In genomic region chr20:57582432-57583288, GRCh38 we compare ENCODE assay signal across 10 cellular contexts. TPM values are rescaled to one million over a fixed set of nuclear protein-coding genes. Genes with fewer than 3 reads are reported as not detected.
DNase-seq lines count a peak whose midpoint lies in the region; ATAC-seq, FAIRE-seq and TF ChIP-seq lines count a peak whose summit lies in the region.
"Had no signal": no experiment of that assay in that cellular context is flagged by ENCODE, and none has a peak within 500 bp of the region (broad histone marks: within the 10 kb centered on the region; RNA-seq: fewer than 3 reads in every experiment).

No MANE protein-coding gene starts in this region.

- no peak overlapping the region for H3K4me3 ChIP-seq in cardiac muscle cell
- H3K4me3 ChIP-seq in bronchial epithelial cell (ENCODE audit: low read depth, low read length) = no peak overlapping the region
- H3K4me3 ChIP-seq: skin epidermis had no signal

- no peak for FAIRE-seq in bronchial epithelial cell (lab: Jason Lieb, UNC)

- H3K9me3 ChIP-seq in cardiac muscle cell (ENCODE audit: low read depth) = no peaks in the 10 kb centered on the region

- intact Hi-C loops in cardiac septum (cut with DNase I) = no loop called here

- in situ Hi-C loops in G401 (cut with HindIII; ENCODE audit: low sequenced_read_pairs) = no loop called here

- H3K36me3 ChIP-seq in cardiac muscle cell (no peaks in the 10 kb centered on the region), bronchial epithelial cell (ENCODE audit: control insufficient read depth, insufficient read depth, low read length) (no peaks in the 10 kb centered on the region)

- H3K27ac ChIP-seq in cardiac muscle cell = no peak overlapping the region

- DNase-seq in cardiac muscle cell (ENCODE audit: low read depth in 1 of 2, low spot score in 1 of 2) = peak; percentile 44 to 54
- no peak for DNase-seq in cardiac septum (ENCODE audit: low spot score)
- peak; percentile 17 for DNase-seq in bronchial epithelial cell (ENCODE audit: low read depth)
- DNase-seq in lung microvascular endothelial cell (ENCODE audit: low read depth in 2 of 2) = peak; percentile 54 to 67
- no peak for DNase-seq in G401 (ENCODE audit: low spot score)
- DNase-seq in epidermal melanocyte (ENCODE audit: insufficient read length, low spot score) = no peak
- DNase-seq: T-helper 1 cell had no signal

- TF ChIP-seq CTCF in cardiac muscle cell (IDR thresholded peaks at IDR 0.05; ENCODE audit: low read depth, low read length) = no peak
- TF ChIP-seq CTCF in bronchial epithelial cell (IDR thresholded peaks at IDR 0.05; ENCODE audit: insufficient read depth, low read length, severe bottlenecking) = peak; percentile 32

- no peaks in the 10 kb centered on the region for H3K4me1 ChIP-seq in cardiac muscle cell (ENCODE audit: low read depth)

- H3K27me3 ChIP-seq in cardiac muscle cell = no peaks in the 10 kb centered on the region
- peaks cover 7% of the 10 kb centered on the region for H3K27me3 ChIP-seq in bronchial epithelial cell (ENCODE audit: control insufficient read depth, insufficient read depth, low read length)

- ATAC-seq in HG02840 (IDR thresholded peaks at IDR 0.05; ENCODE audit: low FRiP score, unreplicated experiment) (no peak), GM18511 (IDR thresholded peaks at IDR 0.05; ENCODE audit: unreplicated experiment) (no peak)

RNA-seq across cellular contexts. Expression of gene PCK1, which starts 21.8 kb away (rescaled TPM):
- total RNA-seq in cardiac muscle cell (0.04 and 1.6 TPM in 2 replicates), cardiac septum (0.48 TPM), bronchial epithelial cell (not detected in 2 replicates), lung microvascular endothelial cell (not detected in 2 replicates)
- 0.64 TPM in 1 of 2 replicates, not detected in the other for polyA plus RNA-seq in cardiac muscle cell
- total RNA-seq in G401 (2014; rRNA removed; shearing (Covaris generic)) = 0.49 TPM in 1 of 2 replicates, not detected in the other

RNA-seq across cellular contexts. Expression of gene ZBP1, which starts 37.6 kb away (rescaled TPM):
- total RNA-seq in cardiac muscle cell = not detected in 2 replicates
- not detected in 2 replicates for polyA plus RNA-seq in cardiac muscle cell
- total RNA-seq in cardiac septum = 0.43 TPM
- not detected in 2 replicates for total RNA-seq in bronchial epithelial cell
- total RNA-seq in lung microvascular endothelial cell = not detected in 2 replicates
- total RNA-seq in G401 (2014; rRNA removed; shearing (Covaris generic)) = not detected in 2 replicates

RNA-seq across cellular contexts. Expression of gene CTCFL, which starts 57.7 kb away (rescaled TPM):
- total RNA-seq in cardiac muscle cell (0.09 TPM in 1 of 2 replicates, not detected in the other), cardiac septum (not detected), bronchial epithelial cell (not detected in 2 replicates), lung microvascular endothelial cell (not detected in 2 replicates)
- polyA plus RNA-seq in cardiac muscle cell = 0.09 TPM in 1 of 2 replicates, not detected in the other
- 0.03 and 0.06 TPM in 2 replicates for total RNA-seq in G401 (2014; rRNA removed; shearing (Covaris generic))

Comparison
In these comparisons a context has a peak if more than half of its experiments do, and no peak if none do; other contexts are left out.
1. DNase-seq: peak in cardiac muscle cell (2 of 2), bronchial epithelial cell (single experiment) and lung microvascular endothelial cell (2 of 2); none in cardiac septum (single experiment), G401 (single experiment) and epidermal melanocyte (single experiment).